Comparison of ENCODE assay signal across 14 cellular contexts in the genomic region with DNA sequence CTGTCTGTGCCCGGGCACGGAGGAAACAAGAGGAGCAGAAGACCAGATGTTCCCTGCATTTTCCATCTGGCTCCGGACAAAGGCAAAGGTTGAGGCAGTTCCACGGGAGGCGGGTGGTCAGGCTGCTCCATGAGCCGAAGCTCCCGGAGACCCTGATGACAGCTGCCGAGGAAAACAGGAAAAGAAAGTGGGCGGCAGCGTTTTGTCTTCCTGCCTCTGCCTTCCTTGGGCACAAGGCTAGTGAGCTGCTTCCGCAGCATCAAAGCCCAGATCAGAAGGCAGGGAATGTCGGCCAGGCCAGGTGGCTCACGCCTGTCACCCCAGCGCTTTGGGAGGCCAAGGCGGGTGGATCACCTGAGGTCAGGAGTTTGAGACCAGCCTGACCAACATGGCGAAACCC. TPM values are rescaled to one million over a fixed set of nuclear protein-coding genes. Genes with fewer than 3 reads are reported as not detected.
"Had no signal": no experiment of that assay in that cellular context is flagged by ENCODE, and none has a peak within 500 bp of the region (broad histone marks: within the 10 kb centered on the region; RNA-seq: fewer than 3 reads in every experiment).

No MANE protein-coding gene starts in this region.

- ATAC-seq: foreskin keratinocyte; naive thymus-derived CD8-positive, alpha-beta T cell; T-cell had no signal

- H3K27me3 ChIP-seq: foreskin keratinocyte had no signal

- H3K27ac ChIP-seq: foreskin keratinocyte had no signal

- H3K4me2 ChIP-seq: SK-N-SH had no signal

- DNase-seq: activated CD4-positive, CD25-positive, alpha-beta regulatory T cell treated with anti-CD3 and anti-CD28 coated beads, Interleukin-2, amount 50 U/mL, for 72 hours; activated naive CD4-positive, alpha-beta T cell; activated naive CD8-positive, alpha-beta T cell treated with anti-CD3 and anti-CD28 coated beads, Interleukin-2, amount 10 ng/mL, durations not matched to agents 7 days and 5 days; activated T-cell treated with anti-CD3 and anti-CD28 coated beads for 4 hours; foreskin keratinocyte; immature natural killer cell; naive thymus-derived CD8-positive, alpha-beta T cell; SK-N-SH; small intestine; stimulated activated CD4-positive, alpha-beta T cell treated with anti-CD3 and anti-CD28 coated beads, Interleukin-4, amount 100 ng/mL, for 4 hours; stimulated activated CD8-positive, alpha-beta memory T cell treated with anti-CD3 and anti-CD28 coated beads, Interleukin-4, amount 100 ng/mL, for 48 hours; stimulated activated naive CD4-positive, alpha-beta T cell treated with Interleukin-2 at 50 U/mL for 16 hours; T-cell; T1000 had no signal

- H3K9ac ChIP-seq: SK-N-SH had no signal

- H3K9me3 ChIP-seq: SK-N-SH had no signal

- H3K4me1 ChIP-seq: foreskin keratinocyte had no signal

- FAIRE-seq: small intestine had no signal

RNA-seq across cellular contexts. Expression of gene SCARF1, which starts 33.1 kb away (rescaled TPM):
- total RNA-seq: foreskin keratinocyte had no signal
